8 cellular contexts compared by ENCODE assay signal in genomic region chr10:119541459-119542356, GRCh38.
A peak's percentile ranks its signal among the peaks of the same experiment; 100 is the strongest.
DNase-seq lines count a peak whose midpoint lies in the region; ATAC-seq and TF ChIP-seq lines count a peak whose summit lies in the region.

No MANE protein-coding gene starts in this region.

- peaks cover 18% of the 10 kb centered on the region for H3K36me3 Mint-ChIP-seq in activated naive CD4-positive, alpha-beta T cell treated with anti-CD3 and anti-CD28 coated beads, Interleukin-2, amount 10 ng/mL, durations not matched to agents 7 days and 5 days

- H3K36me3 ChIP-seq in OCI-LY1 (ENCODE audit: insufficient read depth, low read length) (no peaks in the 10 kb centered on the region), iPS-15b (ENCODE audit: control insufficient read depth, insufficient read depth, low read length) (no peaks in the 10 kb centered on the region)

- no peak overlapping the region for H3K27ac ChIP-seq in OCI-LY1 (ENCODE audit: low read depth, low read length, poor library complexity, severe bottlenecking)

- H3K79me2 ChIP-seq in OCI-LY1 (ENCODE audit: insufficient read depth, low read length): no peaks in the 10 kb centered on the region

- H2AFZ ChIP-seq in OCI-LY1 (ENCODE audit: low read length): no peak overlapping the region

- peak; percentile 72 for DNase-seq in activated naive CD4-positive, alpha-beta T cell treated with anti-CD3 and anti-CD28 coated beads, Interleukin-2, amount 10 ng/mL, durations not matched to agents 7 days and 5 days
- DNase-seq in stimulated activated CD4-positive, alpha-beta T cell treated with anti-CD3 and anti-CD28 coated beads, Interleukin-1b, Interleukin-23, amount 100 ng/mL, for 4 hours (ENCODE audit: low read depth in 2 of 2): peak; percentile 69 to 73

- H3K9me3 ChIP-seq in OCI-LY1 (ENCODE audit: low read length) (no peaks in the 10 kb centered on the region), iPS-15b (ENCODE audit: control insufficient read depth, insufficient read depth, low read length) (no peaks in the 10 kb centered on the region)

- TF ChIP-seq POLR2A in GM19099 (IDR thresholded peaks at IDR 0.05; ENCODE audit: extremely low read depth, insufficient read length, low read depth): peak; percentile 10

- no peaks in the 10 kb centered on the region for H3F3A ChIP-seq in OCI-LY1 (ENCODE audit: insufficient read depth, low read length)

- TF ChIP-seq CTCF in OCI-LY1 (IDR thresholded peaks at IDR 0.05; ENCODE audit: low read length): no peak

- CTCF ChIA-PET in activated naive CD4-positive, alpha-beta T cell treated with anti-CD3 and anti-CD28 coated beads, Interleukin-2, amount 10 ng/mL, durations not matched to agents 7 days and 5 days (lab: Charles Lee): interaction anchor here (0.8 to 3.8 kb wide), 14 partner anchors 12 to 342 kb away, joined by 3 to 33 read pairs (median 4); partner anchors contain the start of gene GRK5

- H3K9me2 ChIP-seq in OCI-LY1 (ENCODE audit: low read depth, low read length): no peaks in the 10 kb centered on the region

- H3K27me3 ChIP-seq in OCI-LY1 (ENCODE audit: insufficient read depth, low read length): no peaks in the 10 kb centered on the region; the same call in 1 of the 2 replicates
- H3K27me3 ChIP-seq in iPS-15b (ENCODE audit: control insufficient read depth, insufficient read depth, low read length): peaks cover 25% of the 10 kb centered on the region

- H3K4me1 Mint-ChIP-seq in activated naive CD4-positive, alpha-beta T cell treated with anti-CD3 and anti-CD28 coated beads, Interleukin-2, amount 10 ng/mL, durations not matched to agents 7 days and 5 days: peaks cover 57% of the 10 kb centered on the region

- H3K9ac ChIP-seq in OCI-LY1 (ENCODE audit: low read length) (peak overlapping the region; percentile 44; the same call in 1 of the 2 replicates), iPS-15b (ENCODE audit: low read depth, low read length) (no peak overlapping the region)

- peaks cover 11% of the 10 kb centered on the region for H3K27me3 Mint-ChIP-seq in activated naive CD4-positive, alpha-beta T cell treated with anti-CD3 and anti-CD28 coated beads, Interleukin-2, amount 10 ng/mL, durations not matched to agents 7 days and 5 days

- peak overlapping the region; percentile 74 for H3K4me2 ChIP-seq in OCI-LY1 (ENCODE audit: low read length)

- H3K4me1 ChIP-seq in OCI-LY1 (ENCODE audit: insufficient read depth, low read length, severe bottlenecking) (no peaks in the 10 kb centered on the region), iPS-15b (ENCODE audit: control insufficient read depth, insufficient read depth, low read length) (peaks cover 3% of the 10 kb centered on the region)

- no peaks in the 10 kb centered on the region for H3K9me3 Mint-ChIP-seq in activated naive CD4-positive, alpha-beta T cell treated with anti-CD3 and anti-CD28 coated beads, Interleukin-2, amount 10 ng/mL, durations not matched to agents 7 days and 5 days

- peak overlapping the region; percentile 89 for H3K4me3 Mint-ChIP-seq in activated naive CD4-positive, alpha-beta T cell treated with anti-CD3 and anti-CD28 coated beads, Interleukin-2, amount 10 ng/mL, durations not matched to agents 7 days and 5 days

- H4K20me1 ChIP-seq in OCI-LY1 (ENCODE audit: insufficient read depth, low read length): no peaks in the 10 kb centered on the region

- H3K4me3 ChIP-seq in OCI-LY1 (ENCODE audit: low read depth, low read length, poor library complexity, severe bottlenecking) (peak overlapping the region; percentile 61), iPS-15b (ENCODE audit: low read depth, low read length) (peak overlapping the region; percentile 76)

- ATAC-seq in GM18868 (IDR thresholded peaks at IDR 0.05; ENCODE audit: unreplicated experiment): no peak
- no peak for ATAC-seq in HG02610 (IDR thresholded peaks at IDR 0.05; ENCODE audit: unreplicated experiment)
- no peak for ATAC-seq in GM19463 (IDR thresholded peaks at IDR 0.05; ENCODE audit: unreplicated experiment)

- H3K27ac Mint-ChIP-seq in activated naive CD4-positive, alpha-beta T cell treated with anti-CD3 and anti-CD28 coated beads, Interleukin-2, amount 10 ng/mL, durations not matched to agents 7 days and 5 days: peak overlapping the region; percentile 79
